In genomic region chr7:100573691-100574361, GRCh38 we compare ENCODE assay signal across 1 cellular context.
TF ChIP-seq lines count a peak whose summit lies in the region.

SAP25 (minus strand) TSS chr7:100573900; CDS start chr7:100573742, 158 bp downstream.

TF ChIP-seq in SK-N-SH treated with all-trans-retinoic acid at 6 μM for 48 hours, 23 proteins besides CTCF, POLR2A, EP300 and RAD21 (continued from another document):
- no peak for TF ChIP-seq CSRNP3 (CRISPR knock-in tag; IDR thresholded peaks at IDR 0.05)
- TF ChIP-seq GLIS3 (CRISPR knock-in tag; IDR thresholded peaks at IDR 0.05), result no peak
- TF ChIP-seq ARNTL (CRISPR knock-in tag; IDR thresholded peaks at IDR 0.05; ENCODE audit: borderline replicate concordance, low read depth), result no peak
- TF ChIP-seq ZFP3 (CRISPR knock-in tag; IDR thresholded peaks at IDR 0.05), result no peak
- no peak for TF ChIP-seq TOX (CRISPR knock-in tag; IDR thresholded peaks at IDR 0.05; ENCODE audit: borderline replicate concordance)
- no peak for TF ChIP-seq ESRRG (CRISPR knock-in tag; IDR thresholded peaks at IDR 0.05)
- TF ChIP-seq CSDC2 (CRISPR knock-in tag; IDR thresholded peaks at IDR 0.05), result no peak
- no peak for TF ChIP-seq ISL1 (CRISPR knock-in tag; IDR thresholded peaks at IDR 0.05)
- no peak for TF ChIP-seq PPARA (CRISPR knock-in tag; IDR thresholded peaks at IDR 0.05; ENCODE audit: borderline replicate concordance)
- TF ChIP-seq ZNF565 (CRISPR knock-in tag; conservative IDR thresholded peaks at IDR 0.05; ENCODE audit: low read depth), result no peak
- TF ChIP-seq, protein P1, sequence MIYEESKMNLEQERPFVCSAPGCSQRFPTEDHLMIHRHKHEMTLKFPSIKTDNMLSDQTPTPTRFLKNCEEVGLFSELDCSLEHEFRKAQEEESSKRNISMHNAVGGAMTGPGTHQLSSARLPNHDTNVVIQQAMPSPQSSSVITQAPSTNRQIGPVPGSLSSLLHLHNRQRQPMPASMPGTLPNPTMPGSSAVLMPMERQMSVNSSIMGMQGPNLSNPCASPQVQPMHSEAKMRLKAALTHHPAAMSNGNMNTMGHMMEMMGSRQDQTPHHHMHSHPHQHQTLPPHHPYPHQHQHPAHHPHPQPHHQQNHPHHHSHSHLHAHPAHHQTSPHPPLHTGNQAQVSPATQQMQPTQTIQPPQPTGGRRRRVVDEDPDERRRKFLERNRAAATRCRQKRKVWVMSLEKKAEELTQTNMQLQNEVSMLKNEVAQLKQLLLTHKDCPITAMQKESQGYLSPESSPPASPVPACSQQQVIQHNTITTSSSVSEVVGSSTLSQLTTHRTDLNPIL (CRISPR knock-in tag; IDR thresholded peaks at IDR 0.05; ENCODE audit: low read depth), result no peak
- no peak for TF ChIP-seq ZFP30 (CRISPR knock-in tag; IDR thresholded peaks at IDR 0.05)
TF ChIP-seq in SK-N-SH treated with all-trans-retinoic acid at 6 μM for 48 hours: peak in this region for 0.
